In the genomic region with DNA sequence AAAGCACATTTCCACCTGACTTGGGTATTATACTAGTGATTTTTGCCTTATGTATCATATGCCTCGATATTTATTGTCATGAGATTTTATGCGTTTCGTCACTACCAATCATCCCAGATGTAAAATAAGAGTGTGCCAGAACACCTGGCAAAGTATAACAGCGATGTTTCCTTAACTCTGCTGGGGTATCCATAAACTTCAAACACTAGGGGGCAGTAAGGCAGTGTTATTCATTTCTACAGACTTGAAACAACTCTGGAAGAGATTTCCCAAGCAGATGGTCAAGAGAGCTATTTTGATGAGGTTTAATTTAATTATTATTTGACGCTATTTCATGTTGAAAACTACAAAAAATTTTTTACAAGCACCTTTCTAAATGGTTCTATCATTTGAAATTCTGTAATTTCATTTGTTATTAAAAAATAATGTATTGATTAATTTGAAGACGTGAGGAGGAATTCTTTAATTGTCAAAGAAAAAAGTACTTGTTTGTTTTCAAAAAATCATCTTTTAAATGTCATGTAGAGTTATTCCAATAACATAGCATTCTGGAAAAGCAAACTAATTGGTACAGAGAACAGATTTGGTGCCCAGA, we compare ENCODE assay signal across 9 cellular contexts.
A peak's percentile ranks its signal among the peaks of the same experiment; 100 is the strongest.
DNase-seq lines count a peak whose midpoint lies in the region; ATAC-seq, FAIRE-seq and TF ChIP-seq lines count a peak whose summit lies in the region.
"Had no signal": no experiment of that assay in that cellular context is flagged by ENCODE, and none has a peak within 500 bp of the region (broad histone marks: within the 10 kb centered on the region; RNA-seq: fewer than 3 reads in every experiment).

No MANE protein-coding gene starts in this region.

- H2BK5ac ChIP-seq in H1 (ENCODE audit: low read depth, low read length): no peak overlapping the region

- H3K4ac ChIP-seq in H1 (replicated peaks; ENCODE audit: insufficient read length, low read depth, low read length): no peak overlapping the region

- no peak overlapping the region for H3K9ac ChIP-seq in H1 (replicated peaks in 1 of 4; ENCODE audit: extremely low read depth in 1 of 4, low read depth in 3 of 4, low read length in 3 of 4)

- TF ChIP-seq RAD21 in H1 (IDR thresholded peaks at IDR 0.05 in 1 of 2, conservative IDR thresholded peaks at IDR 0.05 in 1 of 2; ENCODE audit: low read depth in 2 of 2, low read length in 2 of 2): peak; percentile 82 to 85

- CTCF ChIA-PET in H1 (lab: Charles Lee; ENCODE audit: partially characterized antibody): interaction anchor here (0.6 to 1.4 kb wide), 7 partner anchors 9 to 948 kb away, joined by 3 to 4 read pairs (median 3); no protein-coding TSS in a partner anchor

- H3K23ac ChIP-seq in H1 (ENCODE audit: insufficient read length): no peak overlapping the region

- no peaks in the 10 kb centered on the region for H3K79me1 ChIP-seq in H1 (ENCODE audit: low read depth, low read length)

- no peak for TF ChIP-seq POLR2A in H1 (IDR thresholded peaks at IDR 0.05; ENCODE audit: control extremely low read depth in 1 of 2, low read depth in 2 of 2, low read length in 2 of 2)

- H3K4me3 ChIP-seq in H1 (ENCODE audit: extremely low read depth in 1 of 4, insufficient read depth in 2 of 4, low read depth in 3 of 4, low read length in 4 of 4): no peak overlapping the region
- no peak overlapping the region for H3K4me3 ChIP-seq in psoas muscle
- H3K4me3 ChIP-seq in MG63: no peak overlapping the region

- WGBS in H1 (ENCODE audit: extremely low coverage in 1 of 2, insufficient coverage in 1 of 2, insufficient read length in 1 of 2, insufficient replicate concordance in 2 of 2, low coverage in 1 of 2, low lambda C conversion rate in 2 of 2, missing lambda C conversion rate in 1 of 2), 2 experiments: 26 to 100% methylated on average over 1 to 6 of the region's 6 CpGs
- 23 to 31% (median 30%) methylated on average over 6 of the region's 6 CpGs for WGBS in psoas muscle, 3 donors

- in situ Hi-C loops in ACHN (cut with HindIII; ENCODE audit: low pct_ligation_motif_present, low pct_unique_long_range_greater_than_20kb, low sequenced_read_pairs): no loop called here

- peaks cover 15 to 19% of the 10 kb centered on the region in 2 experiments; a peak in 3 of 4 replicates for H3K9me3 ChIP-seq in H1 (ENCODE audit: insufficient read depth in 2 of 2, low read depth in 1 of 2, low read length in 1 of 2)
- no peaks in the 10 kb centered on the region for H3K9me3 ChIP-seq in psoas muscle
- H3K9me3 ChIP-seq in MG63: no peaks in the 10 kb centered on the region

- no peaks in the 10 kb centered on the region for H3K79me2 ChIP-seq in H1 (ENCODE audit: control insufficient read depth in 1 of 2, insufficient read depth in 2 of 2, low read length in 2 of 2)

- FAIRE-seq in HTR-8/SVneo (lab: Jason Lieb, UNC) (no peak), H1 (lab: Jason Lieb, UNC) (peak; percentile 94)

- intact Hi-C loops in psoas muscle (cut with DNase I): no loop called here

- DNase-seq in ACHN (peak; percentile 39), HTR-8/SVneo (ENCODE audit: insufficient read length, low spot score) (peak; percentile 6), NOMO-1 treated with dmso at 0.1 percent for 144 hours (lab: John Stamatoyannopoulos, UW; ENCODE audit: unreplicated experiment) (peak; percentile 5), H1 (ENCODE audit: low read depth in 1 of 2, low spot score in 2 of 2) (peak in 1 of 2 experiments; percentile 1), NCI-H2029 treated with DMSO at 0.1 percent for 48 hours (lab: John Stamatoyannopoulos, UW) (no peak), psoas muscle (no peak), MG63 (no peak)
- DNase-seq: activated CD8-positive, alpha-beta memory T cell treated with anti-CD3 and anti-CD28 coated beads, Interleukin-2, amount 10 ng/mL, durations not matched to agents 7 days and 5 days had no signal

- H2BK120ac ChIP-seq in H1 (replicated peaks; ENCODE audit: low read depth, low read length): no peak overlapping the region

- H3K4me1 ChIP-seq in H1 (replicated peaks in 1 of 4; ENCODE audit: control insufficient read depth in 3 of 4, insufficient read depth in 4 of 4, low read length in 3 of 4) (no peaks in the 10 kb centered on the region), psoas muscle (no peaks in the 10 kb centered on the region)

- no peak overlapping the region for H3K4me2 ChIP-seq in H1 (ENCODE audit: insufficient read depth in 1 of 2, low read depth in 2 of 2, low read length in 2 of 2)

- H3K36me3 ChIP-seq in H1 (ENCODE audit: control insufficient read depth in 2 of 4, insufficient read depth in 4 of 4, low read length in 3 of 4) (peaks cover 0 to 16% (median 6%) of the 10 kb centered on the region in 4 experiments; a peak in 3 of 8 replicates), psoas muscle (ENCODE audit: insufficient read depth in 1 of 2, low read depth in 1 of 2) (no peaks in the 10 kb centered on the region), MG63 (no peaks in the 10 kb centered on the region)

- H2AFZ ChIP-seq in H1 (ENCODE audit: low read length): no peak overlapping the region

- peak overlapping the region; percentile 78 for H4K5ac ChIP-seq in H1 (ENCODE audit: insufficient read length, low read depth, low read length)

- no peak for ATAC-seq in GM21528 (IDR thresholded peaks at IDR 0.05; ENCODE audit: low FRiP score, unreplicated experiment)
- no peak for ATAC-seq in psoas muscle
- ATAC-seq: activated CD8-positive, alpha-beta memory T cell treated with anti-CD3 and anti-CD28 coated beads, Interleukin-2, amount 10 ng/mL, durations not matched to agents 7 days and 5 days had no signal

- H3K27me3 ChIP-seq in H1 (replicated peaks in 1 of 4; ENCODE audit: control insufficient read depth in 3 of 4, extremely low read depth in 1 of 4, insufficient read depth in 3 of 4, low read length in 3 of 4) (no peaks in the 10 kb centered on the region), psoas muscle (ENCODE audit: insufficient read depth in 3 of 3, low read length in 2 of 3) (no peaks in the 10 kb centered on the region), MG63 (no peaks in the 10 kb centered on the region)

- no peak for TF ChIP-seq EP300 in H1 (IDR thresholded peaks at IDR 0.05; ENCODE audit: borderline replicate concordance in 1 of 2, low read depth in 2 of 2, low read length in 2 of 2)

- H4K20me1 ChIP-seq in H1 (replicated peaks in 1 of 2; ENCODE audit: control insufficient read depth in 1 of 2, insufficient read depth in 2 of 2, low read length in 2 of 2): no peaks in the 10 kb centered on the region

- TF ChIP-seq CTCF in H1 (IDR thresholded peaks at IDR 0.05; ENCODE audit: control extremely low read depth in 1 of 3, insufficient read depth in 1 of 3, low read depth in 1 of 3, low read length in 3 of 3): peak in 2 of 3 experiments; percentile 52; a peak in 3 of 4 replicates
- no peak for TF ChIP-seq CTCF in psoas muscle (IDR thresholded peaks at IDR 0.05)

- H2BK20ac ChIP-seq in H1 (ENCODE audit: low read length): no peak overlapping the region

- H3K14ac ChIP-seq in H1 (ENCODE audit: insufficient read length): no peak overlapping the region

- no peak overlapping the region for H2AK5ac ChIP-seq in H1 (ENCODE audit: low read depth, low read length)

- no peak overlapping the region for H3K27ac ChIP-seq in H1 (ENCODE audit: low read depth, low read length)
- no peak overlapping the region for H3K27ac ChIP-seq in psoas muscle

- H3K23me2 ChIP-seq in H1 (ENCODE audit: low read depth, low read length): no peaks in the 10 kb centered on the region

- H4K91ac ChIP-seq in H1 (replicated peaks; ENCODE audit: insufficient read length, low read length): no peak overlapping the region

- no peak overlapping the region for H4K8ac ChIP-seq in H1 (ENCODE audit: extremely low read depth, insufficient read depth, low read length)

- no peak overlapping the region for H2BK12ac ChIP-seq in H1 (ENCODE audit: low read depth, low read length)

- H3K18ac ChIP-seq in H1 (ENCODE audit: extremely low read depth, low read length): no peak overlapping the region

- no peak overlapping the region for H2BK15ac ChIP-seq in H1 (ENCODE audit: low read length)

- POLR2A ChIA-PET in H1 (lab: Charles Lee; ENCODE audit: partially characterized antibody): interaction anchor here (2.5 kb wide), 1 partner anchor 369 kb away, joined by 14 read pairs; no protein-coding TSS in a partner anchor

- no peak overlapping the region for H3K56ac ChIP-seq in H1 (replicated peaks; ENCODE audit: insufficient read length, low read depth, low read length)

TF ChIP-seq in H1, 55 proteins besides CTCF, POLR2A, EP300 and RAD21 (continues in another document):
- TF ChIP-seq, protein P1, sequence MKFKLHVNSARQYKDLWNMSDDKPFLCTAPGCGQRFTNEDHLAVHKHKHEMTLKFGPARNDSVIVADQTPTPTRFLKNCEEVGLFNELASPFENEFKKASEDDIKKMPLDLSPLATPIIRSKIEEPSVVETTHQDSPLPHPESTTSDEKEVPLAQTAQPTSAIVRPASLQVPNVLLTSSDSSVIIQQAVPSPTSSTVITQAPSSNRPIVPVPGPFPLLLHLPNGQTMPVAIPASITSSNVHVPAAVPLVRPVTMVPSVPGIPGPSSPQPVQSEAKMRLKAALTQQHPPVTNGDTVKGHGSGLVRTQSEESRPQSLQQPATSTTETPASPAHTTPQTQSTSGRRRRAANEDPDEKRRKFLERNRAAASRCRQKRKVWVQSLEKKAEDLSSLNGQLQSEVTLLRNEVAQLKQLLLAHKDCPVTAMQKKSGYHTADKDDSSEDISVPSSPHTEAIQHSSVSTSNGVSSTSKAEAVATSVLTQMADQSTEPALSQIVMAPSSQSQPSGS (IDR thresholded peaks at IDR 0.05; ENCODE audit: low read length): no peak
- TF ChIP-seq SP4 (IDR thresholded peaks at IDR 0.05; ENCODE audit: low read length) (no peak), EZH2 (IDR thresholded peaks at IDR 0.05; ENCODE audit: low read depth, low read length, severe bottlenecking) (no peak), RXRA (IDR thresholded peaks at IDR 0.05; ENCODE audit: insufficient read depth, low read depth, low read length) (no peak), BCL11A (IDR thresholded peaks at IDR 0.05; ENCODE audit: low read depth in 2 of 2, low read length in 2 of 2) (no peak), SUZ12 (IDR thresholded peaks at IDR 0.05; ENCODE audit: low read length) (no peak), FOSL1 (IDR thresholded peaks at IDR 0.05; ENCODE audit: insufficient read depth, low read depth, low read length) (no peak), MAFK (IDR thresholded peaks at IDR 0.05; ENCODE audit: low read depth, low read length) (no peak), HDAC2 (IDR thresholded peaks at IDR 0.05; ENCODE audit: borderline replicate concordance in 1 of 2, low read depth in 2 of 2, low read length in 2 of 2) (no peak)
- TF ChIP-seq, protein P2, sequence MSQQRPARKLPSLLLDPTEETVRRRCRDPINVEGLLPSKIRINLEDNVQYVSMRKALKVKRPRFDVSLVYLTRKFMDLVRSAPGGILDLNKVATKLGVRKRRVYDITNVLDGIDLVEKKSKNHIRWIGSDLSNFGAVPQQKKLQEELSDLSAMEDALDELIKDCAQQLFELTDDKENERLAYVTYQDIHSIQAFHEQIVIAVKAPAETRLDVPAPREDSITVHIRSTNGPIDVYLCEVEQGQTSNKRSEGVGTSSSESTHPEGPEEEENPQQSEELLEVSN (IDR thresholded peaks at IDR 0.05): no peak

Comparison
In these comparisons a context has a peak if more than half of its experiments do, and no peak if none do; other contexts are left out.
1. DNase-seq: peak in ACHN (single experiment), HTR-8/SVneo (single experiment) and NOMO-1 treated with dmso at 0.1 percent for 144 hours (single experiment); none in NCI-H2029 treated with DMSO at 0.1 percent for 48 hours (single experiment), psoas muscle (0 of 2) and MG63 (single experiment).